1 cellular context compared by ENCODE assay signal in genomic region chr17:74868251-74868907, GRCh38.
TF ChIP-seq lines count a peak whose summit lies in the region.

No MANE protein-coding gene starts in this region.

TF ChIP-seq in K562, 482 proteins besides CTCF, POLR2A, EP300 and RAD21 (continued from another document):
- TF ChIP-seq, protein P1, sequence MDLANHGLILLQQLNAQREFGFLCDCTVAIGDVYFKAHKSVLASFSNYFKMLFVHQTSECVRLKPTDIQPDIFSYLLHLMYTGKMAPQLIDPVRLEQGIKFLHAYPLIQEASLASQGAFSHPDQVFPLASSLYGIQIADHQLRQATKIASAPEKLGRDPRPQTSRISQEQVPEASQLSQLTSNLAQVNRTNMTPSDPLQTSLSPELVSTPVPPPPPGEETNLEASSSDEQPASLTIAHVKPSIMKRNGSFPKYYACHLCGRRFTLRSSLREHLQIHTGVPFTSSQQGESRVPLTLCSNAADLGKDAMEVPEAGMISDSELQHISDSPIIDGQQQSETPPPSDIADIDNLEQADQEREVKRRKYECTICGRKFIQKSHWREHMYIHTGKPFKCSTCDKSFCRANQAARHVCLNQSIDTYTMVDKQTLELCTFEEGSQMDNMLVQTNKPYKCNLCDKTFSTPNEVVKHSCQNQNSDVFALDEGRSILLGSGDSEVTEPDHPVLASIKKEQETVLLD (IDR thresholded peaks at IDR 0.05) = peak; percentile 86
- TF ChIP-seq CREB3L1 (IDR thresholded peaks at IDR 0.05; ENCODE audit: borderline replicate concordance, low read depth) (0 out of 2 replicates have a peak, but pooled peaks have one; percentile 37), FOXK2 (conservative IDR thresholded peaks at IDR 0.05 in 1 of 2, IDR thresholded peaks at IDR 0.05 in 1 of 2; ENCODE audit: low read depth in 2 of 2) (0 out of 4 replicates have a peak, but pooled peaks of 1 of the 2 experiments have one; percentile 21), ELF1 (tag; IDR thresholded peaks at IDR 0.05) (0 out of 2 replicates have a peak, but pooled peaks have one; percentile 11), CREB1 (IDR thresholded peaks at IDR 0.05) (no peak; the same call in 1 of the 2 replicates), CREB1 (CRISPR knock-in tag; IDR thresholded peaks at IDR 0.05) (no peak), RCOR1 (IDR thresholded peaks at IDR 0.05; ENCODE audit: borderline replicate concordance in 1 of 2, low read depth in 2 of 2, low read length in 2 of 2) (peak in 1 of 2 experiments; percentile 95; a peak in 2 of 4 replicates), TRIM24 (IDR thresholded peaks at IDR 0.05) (peak in 1 of 2 experiments; percentile 72; a peak in 3 of 4 replicates), HOXB6 (CRISPR knock-in tag; IDR thresholded peaks at IDR 0.05; ENCODE audit: borderline replicate concordance) (no peak), PHB2 (IDR thresholded peaks at IDR 0.05; ENCODE audit: low read depth) (peak; percentile 68; the same call in 1 of the 2 replicates), SNRNP70 (optimal IDR thresholded peaks at IDR 0.05; ENCODE audit: low read depth, low read length) (no peak), ZNF146 (CRISPR knock-in tag; IDR thresholded peaks at IDR 0.05; ENCODE audit: unreplicated experiment) (no peak)
- TF ChIP-seq, protein P2, sequence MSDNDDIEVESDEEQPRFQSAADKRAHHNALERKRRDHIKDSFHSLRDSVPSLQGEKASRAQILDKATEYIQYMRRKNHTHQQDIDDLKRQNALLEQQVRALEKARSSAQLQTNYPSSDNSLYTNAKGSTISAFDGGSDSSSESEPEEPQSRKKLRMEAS (CRISPR knock-in tag; IDR thresholded peaks at IDR 0.05) = 0 out of 2 replicates have a peak, but pooled peaks have one; percentile 29
